ENCODE assay signal across 1 cellular context in genomic region chr19:55476100-55476775, GRCh38.
TF ChIP-seq lines count a peak whose summit lies in the region.

Gene ZNF628, plus strand, starts transcription at chr19:55476617. Its CDS starts 3,294 bp downstream, at chr19:55479911.

TF ChIP-seq in HepG2, 621 proteins besides CTCF, POLR2A, EP300 and RAD21 (continued from another document and continues in another):
- peak; percentile 87 for TF ChIP-seq MLXIP (CRISPR knock-in tag; IDR thresholded peaks at IDR 0.05; ENCODE audit: borderline replicate concordance)
- TF ChIP-seq ZNF33B (CRISPR knock-in tag; IDR thresholded peaks at IDR 0.05), result peak; percentile 84; the same call in 1 of the 2 replicates
- no peak; the same call in 1 of the 2 replicates for TF ChIP-seq CSRNP1 (CRISPR knock-in tag; IDR thresholded peaks at IDR 0.05)
- no peak for TF ChIP-seq ZFP36 (IDR thresholded peaks at IDR 0.05; ENCODE audit: borderline replicate concordance, low read depth, low read length, partially characterized antibody)
- TF ChIP-seq HDAC2 (CRISPR knock-in tag; IDR thresholded peaks at IDR 0.05), result no peak; the same call in 1 of the 2 replicates
- TF ChIP-seq BCL3 (CRISPR knock-in tag; IDR thresholded peaks at IDR 0.05), result peak; percentile 83
- peak; percentile 77; the same call in 1 of the 2 replicates for TF ChIP-seq ZNF616 (CRISPR knock-in tag; IDR thresholded peaks at IDR 0.05; ENCODE audit: low read depth)
- no peak for TF ChIP-seq AGO2 (optimal IDR thresholded peaks at IDR 0.05; ENCODE audit: low read depth, low read length)
- peak; percentile 60 for TF ChIP-seq ZNF816 (CRISPR knock-in tag; IDR thresholded peaks at IDR 0.05; ENCODE audit: borderline replicate concordance)
- TF ChIP-seq ZFX (CRISPR knock-in tag; IDR thresholded peaks at IDR 0.05; ENCODE audit: low read depth), result peak; percentile 97
- no peak for TF ChIP-seq ZKSCAN5 (CRISPR knock-in tag; IDR thresholded peaks at IDR 0.05)
- TF ChIP-seq MEIS2 (CRISPR knock-in tag; IDR thresholded peaks at IDR 0.05), result peak; percentile 76; the same call in 1 of the 2 replicates
- no peak for TF ChIP-seq TEF (CRISPR knock-in tag; IDR thresholded peaks at IDR 0.05)
- TF ChIP-seq JUND (CRISPR knock-in tag; IDR thresholded peaks at IDR 0.05), result no peak
- 0 out of 2 replicates have a peak, but pooled peaks have one; percentile 7 for TF ChIP-seq FOXM1 (CRISPR knock-in tag; IDR thresholded peaks at IDR 0.05)
- TF ChIP-seq CEBPZ (IDR thresholded peaks at IDR 0.05; ENCODE audit: low read length), result no peak
- no peak for TF ChIP-seq TCF7L2 (IDR thresholded peaks at IDR 0.05; ENCODE audit: low read depth, low read length)
- TF ChIP-seq NFRKB (IDR thresholded peaks at IDR 0.05), result no peak
- TF ChIP-seq FOXO1 (CRISPR knock-in tag; IDR thresholded peaks at IDR 0.05), result peak; percentile 13; the same call in 1 of the 2 replicates
- TF ChIP-seq IKZF4 (CRISPR knock-in tag; IDR thresholded peaks at IDR 0.05; ENCODE audit: borderline replicate concordance, low read depth, not compliant biosample characterization), result peak; percentile 73
- peak; percentile 93; the same call in 1 of the 2 replicates for TF ChIP-seq IRF9 (CRISPR knock-in tag; IDR thresholded peaks at IDR 0.05; ENCODE audit: borderline replicate concordance)
- no peak for TF ChIP-seq ZNF790 (CRISPR knock-in tag; IDR thresholded peaks at IDR 0.05; ENCODE audit: borderline replicate concordance)
- TF ChIP-seq XBP1 (CRISPR knock-in tag; IDR thresholded peaks at IDR 0.05), result no peak
- peak; percentile 97 for TF ChIP-seq MYC (CRISPR knock-in tag; IDR thresholded peaks at IDR 0.05; ENCODE audit: borderline replicate concordance)
- peak; percentile 90; the same call in 1 of the 2 replicates for TF ChIP-seq BRD4 (CRISPR knock-in tag; IDR thresholded peaks at IDR 0.05)
- peak; percentile 88 for TF ChIP-seq SNAPC4 (CRISPR knock-in tag; IDR thresholded peaks at IDR 0.05)
- peak; percentile 77 for TF ChIP-seq ERF (CRISPR knock-in tag; IDR thresholded peaks at IDR 0.05)
- no peak; the same call in 1 of the 2 replicates for TF ChIP-seq BCL6 (CRISPR knock-in tag; IDR thresholded peaks at IDR 0.05)
- peak; percentile 100 for TF ChIP-seq ZNF687 (CRISPR knock-in tag; IDR thresholded peaks at IDR 0.05)
- no peak for TF ChIP-seq HNF4G (IDR thresholded peaks at IDR 0.05; ENCODE audit: borderline replicate concordance, low read depth, low read length)
- TF ChIP-seq HNF4G (CRISPR knock-in tag; IDR thresholded peaks at IDR 0.05; ENCODE audit: borderline replicate concordance, low read depth), result 0 out of 2 replicates have a peak, but pooled peaks have one; percentile 23
- no peak for TF ChIP-seq HNRNPUL1 (IDR thresholded peaks at IDR 0.05; ENCODE audit: low read depth, low read length)
- 0 out of 2 replicates have a peak, but pooled peaks have one; percentile 13 for TF ChIP-seq DRAP1 (CRISPR knock-in tag; IDR thresholded peaks at IDR 0.05)
- TF ChIP-seq ZNF3 (CRISPR knock-in tag; IDR thresholded peaks at IDR 0.05), result 0 out of 2 replicates have a peak, but pooled peaks have one; percentile 67
- TF ChIP-seq RAD51 (IDR thresholded peaks at IDR 0.05; ENCODE audit: borderline replicate concordance), result no peak
- TF ChIP-seq RBM39 (IDR thresholded peaks at IDR 0.05; ENCODE audit: low read depth, low read length, poor library complexity, severe bottlenecking), result peak; percentile 75
